31 cellular contexts compared by ENCODE assay signal in genomic region chr15:95520511-95520910, GRCh38.
DNase-seq lines count a peak whose midpoint lies in the region; ATAC-seq, FAIRE-seq and TF ChIP-seq lines count a peak whose summit lies in the region.
"Had no signal": no experiment of that assay in that cellular context is flagged by ENCODE, and none has a peak within 500 bp of the region (broad histone marks: within the 10 kb centered on the region; RNA-seq: fewer than 3 reads in every experiment).

No MANE protein-coding gene starts in this region.

- TF ChIP-seq CTCF in mammary epithelial cell (conservative IDR thresholded peaks at IDR 0.05 in 1 of 2, IDR thresholded peaks at IDR 0.05 in 1 of 2; ENCODE audit: extremely low read depth in 1 of 2, insufficient read depth in 1 of 2, low read depth in 1 of 2, low read length in 2 of 2) (no peak), breast epithelium (IDR thresholded peaks at IDR 0.05) (no peak), NB4 (IDR thresholded peaks at IDR 0.05; ENCODE audit: low read depth, low read length) (no peak), fibroblast of mammary gland (conservative IDR thresholded peaks at IDR 0.05; ENCODE audit: control insufficient read depth, insufficient read depth, low read depth, low read length) (no peak)
- no peak for TF ChIP-seq CTCF in activated CD8-positive, alpha-beta T cell treated with anti-CD3 and anti-CD28 coated beads for 36 hours (IDR thresholded peaks at IDR 0.05)

- H2AFZ ChIP-seq in mammary epithelial cell (ENCODE audit: low read depth, low read length), result no peak overlapping the region
- H2AFZ ChIP-seq: GM23248 had no signal

- H3K27ac ChIP-seq in mammary epithelial cell (ENCODE audit: insufficient read depth, low read depth, low read length), result no peak overlapping the region
- H3K27ac ChIP-seq in breast epithelium, result no peak overlapping the region
- H3K27ac ChIP-seq: esophagus muscularis mucosa, GM23248, lower lobe of right lung, SJSA1, upper lobe of right lung had no signal

- in situ Hi-C loops in mammary epithelial cell (cut with MboI; ENCODE audit: low sequenced_read_pairs in 2 of 2), result no loop called here

- H3K9ac ChIP-seq in mammary epithelial cell (ENCODE audit: insufficient read depth, low read length), result no peak overlapping the region
- H3K9ac ChIP-seq: GM23248 had no signal

- DNase-seq in mammary epithelial cell, result peak; percentile 37
- no peak for DNase-seq in breast epithelium (ENCODE audit: low spot score in 2 of 2)
- DNase-seq in NB4 (ENCODE audit: low read depth), result peak; percentile 72
- DNase-seq in fibroblast of mammary gland (ENCODE audit: low read depth), result peak; percentile 9
- peak; percentile 7 for DNase-seq in urothelium cell line (ENCODE audit: low spot score)
- DNase-seq in activated CD4-positive, CD25-positive, alpha-beta regulatory T cell (lab: John Stamatoyannopoulos, UW), result no peak
- DNase-seq in activated CD8-positive, alpha-beta T cell treated with anti-CD3 and anti-CD28 coated beads for 36 hours, result no peak
- DNase-seq in NCI-H2227 (lab: John Stamatoyannopoulos, UW; ENCODE audit: unreplicated experiment), result no peak
- DNase-seq: activated CD4-positive, alpha-beta T cell treated with anti-CD3 and anti-CD28 coated beads for 1 hour; activated CD8-positive, alpha-beta T cell treated with anti-CD3 and anti-CD28 coated beads, Interleukin-2, amount 10 ng/mL, durations not matched to agents 7 days and 5 days; activated gamma-delta T cell treated with Interleukin-2 at 50 U/mL for 16 hours; activated naive CD8-positive, alpha-beta T cell treated with anti-CD3 and anti-CD28 coated beads, Interleukin-2, amount 50 U/mL, for 24 hours; activated T-cell treated with anti-CD3 and anti-CD28 coated beads for 4 hours; CD8-positive, alpha-beta memory T cell; DMS79; effector memory CD8-positive, alpha-beta T cell; GM23248; islet precursor cell; KG1; lower lobe of right lung; NCI-H526; substantia nigra; upper lobe of right lung had no signal

- no peak overlapping the region for H3K4me3 ChIP-seq in mammary epithelial cell (replicated peaks in 1 of 3; ENCODE audit: insufficient read depth in 1 of 3, low read depth in 2 of 3, low read length in 3 of 3)
- H3K4me3 ChIP-seq in breast epithelium, result no peak overlapping the region
- H3K4me3 ChIP-seq in NB4 (ENCODE audit: low read depth, low read length), result no peak overlapping the region
- no peak overlapping the region for H3K4me3 ChIP-seq in fibroblast of mammary gland (ENCODE audit: control insufficient read depth, low read depth, low read length)
- H3K4me3 ChIP-seq: esophagus muscularis mucosa, GM23248, lower lobe of right lung, SJSA1, smooth muscle cell, upper lobe of right lung had no signal

- 0% methylated on average over 2 of the region's 2 CpGs for WGBS in mammary epithelial cell (ENCODE audit: low coverage, missing lambda C conversion rate)

- peaks cover 10% of the 10 kb centered on the region for H3K27me3 Mint-ChIP-seq in activated CD8-positive, alpha-beta T cell treated with anti-CD3 and anti-CD28 coated beads for 36 hours
- H3K27me3 Mint-ChIP-seq: B cell had no signal

- H3K4me3 Mint-ChIP-seq in activated CD8-positive, alpha-beta T cell treated with anti-CD3 and anti-CD28 coated beads for 36 hours, result no peak overlapping the region
- H3K4me3 Mint-ChIP-seq: activated CD8-positive, alpha-beta T cell treated with anti-CD3 and anti-CD28 coated beads, Interleukin-2, amount 10 ng/mL, durations not matched to agents 7 days and 5 days; activated naive CD8-positive, alpha-beta T cell treated with anti-CD3 and anti-CD28 coated beads, Interleukin-2, amount 50 U/mL, for 24 hours; B cell; CD8-positive, alpha-beta memory T cell; effector memory CD8-positive, alpha-beta T cell had no signal

- no peaks in the 10 kb centered on the region for H4K20me1 ChIP-seq in mammary epithelial cell (ENCODE audit: insufficient read depth, low read length)

- no peaks in the 10 kb centered on the region for H3K4me1 Mint-ChIP-seq in activated CD8-positive, alpha-beta T cell treated with anti-CD3 and anti-CD28 coated beads for 36 hours (ENCODE audit: low read depth)
- H3K4me1 Mint-ChIP-seq: activated naive CD8-positive, alpha-beta T cell treated with anti-CD3 and anti-CD28 coated beads, Interleukin-2, amount 50 U/mL, for 24 hours; B cell; CD8-positive, alpha-beta memory T cell had no signal

- H3K4me1 ChIP-seq in mammary epithelial cell (ENCODE audit: insufficient read depth, low read length) (no peaks in the 10 kb centered on the region), breast epithelium (no peaks in the 10 kb centered on the region)
- H3K4me1 ChIP-seq: esophagus muscularis mucosa, lower lobe of right lung, SJSA1, upper lobe of right lung had no signal

- intact Hi-C loops in mammary epithelial cell (cut with micrococcal nuclease) (no loop called here), breast epithelium (cut with DNase I; ENCODE audit: low total_unique reads) (loop anchor here (5.0 kb wide), 1 partner anchor 622 kb away; no protein-coding TSS in a partner anchor)
- intact Hi-C loops in activated CD8-positive, alpha-beta T cell treated with anti-CD3 and anti-CD28 coated beads for 36 hours (cut with micrococcal nuclease), result no loop called here

- H3K27me3 ChIP-seq in mammary epithelial cell (ENCODE audit: insufficient read depth, low read length) (no peaks in the 10 kb centered on the region), breast epithelium (no peaks in the 10 kb centered on the region)
- H3K27me3 ChIP-seq: esophagus muscularis mucosa, SJSA1, upper lobe of right lung had no signal

- no peaks in the 10 kb centered on the region for H3K79me2 ChIP-seq in mammary epithelial cell (ENCODE audit: insufficient read depth, low read length)

- ATAC-seq in activated CD8-positive, alpha-beta T cell treated with anti-CD3 and anti-CD28 coated beads for 36 hours, result no peak
- ATAC-seq: activated CD8-positive, alpha-beta T cell treated with anti-CD3 and anti-CD28 coated beads, Interleukin-2, amount 10 ng/mL, durations not matched to agents 7 days and 5 days; activated naive CD8-positive, alpha-beta T cell treated with anti-CD3 and anti-CD28 coated beads, Interleukin-2, amount 50 U/mL, for 24 hours; effector memory CD8-positive, alpha-beta T cell; lower lobe of right lung; upper lobe of right lung had no signal

- H3K27ac Mint-ChIP-seq in activated CD8-positive, alpha-beta T cell treated with anti-CD3 and anti-CD28 coated beads for 36 hours, result no peak overlapping the region
- H3K27ac Mint-ChIP-seq: activated CD8-positive, alpha-beta T cell treated with anti-CD3 and anti-CD28 coated beads, Interleukin-2, amount 10 ng/mL, durations not matched to agents 7 days and 5 days; activated naive CD8-positive, alpha-beta T cell treated with anti-CD3 and anti-CD28 coated beads, Interleukin-2, amount 50 U/mL, for 24 hours; B cell; CD8-positive, alpha-beta memory T cell; effector memory CD8-positive, alpha-beta T cell had no signal

- dilution Hi-C loops in mammary epithelial cell (cut with HindIII; ENCODE audit: low sequenced_read_pairs), result no loop called here

- no peak for TF ChIP-seq POLR2A in breast epithelium (IDR thresholded peaks at IDR 0.05)
- TF ChIP-seq POLR2A in NB4 (IDR thresholded peaks at IDR 0.05; ENCODE audit: extremely low read depth, insufficient read length), result no peak

- H3K9me3 Mint-ChIP-seq in activated CD8-positive, alpha-beta T cell treated with anti-CD3 and anti-CD28 coated beads for 36 hours, result no peaks in the 10 kb centered on the region
- H3K9me3 Mint-ChIP-seq: effector memory CD8-positive, alpha-beta T cell had no signal

- CTCF ChIA-PET in mammary epithelial cell (lab: Charles Lee; ENCODE audit: low non-redundant PET), result no interaction called here
- CTCF ChIA-PET in activated CD8-positive, alpha-beta T cell treated with anti-CD3 and anti-CD28 coated beads for 36 hours (lab: Charles Lee), result no interaction called here

- H3K36me3 Mint-ChIP-seq in activated CD8-positive, alpha-beta T cell treated with anti-CD3 and anti-CD28 coated beads for 36 hours (ENCODE audit: low read depth), result no peaks in the 10 kb centered on the region

- H3K4me2 ChIP-seq in mammary epithelial cell (ENCODE audit: insufficient read depth, low read depth, low read length), result no peak overlapping the region
- H3K4me2 ChIP-seq: smooth muscle cell had no signal

- BruUV-seq in mammary epithelial cell (replicated peaks; lab: Mats Ljungman, UMichigan), result no TSS peak

- FAIRE-seq in urothelium cell line (lab: Jason Lieb, UNC), result no peak
- FAIRE-seq: A204.1, colon, HTR-8/SVneo, TTC549 had no signal

- POLR2A ChIA-PET in activated CD8-positive, alpha-beta T cell treated with anti-CD3 and anti-CD28 coated beads for 36 hours (lab: Charles Lee), result no interaction called here

- H3K9me3 ChIP-seq in mammary epithelial cell (replicated peaks; ENCODE audit: insufficient read depth, low read length) (no peaks in the 10 kb centered on the region), breast epithelium (no peaks in the 10 kb centered on the region)
- H3K9me3 ChIP-seq: esophagus muscularis mucosa, lower lobe of right lung, SJSA1, upper lobe of right lung had no signal

- H3K36me3 ChIP-seq in mammary epithelial cell (ENCODE audit: insufficient read depth, low read length), result no peaks in the 10 kb centered on the region
- no peaks in the 10 kb centered on the region for H3K36me3 ChIP-seq in breast epithelium
- H3K36me3 ChIP-seq: esophagus muscularis mucosa, lower lobe of right lung, SJSA1, upper lobe of right lung had no signal

Comparison
In these comparisons a context has a peak if more than half of its experiments do, and no peak if none do; other contexts are left out.
1. DNase-seq: peak in mammary epithelial cell (single experiment), NB4 (single experiment), fibroblast of mammary gland (single experiment) and urothelium cell line (single experiment); none in breast epithelium (0 of 2), activated CD4-positive, CD25-positive, alpha-beta regulatory T cell (0 of 4), activated CD8-positive, alpha-beta T cell treated with anti-CD3 and anti-CD28 coated beads for 36 hours (single experiment) and NCI-H2227 (single experiment).